Comparison of ENCODE assay signal across 7 cellular contexts in the genomic region with DNA sequence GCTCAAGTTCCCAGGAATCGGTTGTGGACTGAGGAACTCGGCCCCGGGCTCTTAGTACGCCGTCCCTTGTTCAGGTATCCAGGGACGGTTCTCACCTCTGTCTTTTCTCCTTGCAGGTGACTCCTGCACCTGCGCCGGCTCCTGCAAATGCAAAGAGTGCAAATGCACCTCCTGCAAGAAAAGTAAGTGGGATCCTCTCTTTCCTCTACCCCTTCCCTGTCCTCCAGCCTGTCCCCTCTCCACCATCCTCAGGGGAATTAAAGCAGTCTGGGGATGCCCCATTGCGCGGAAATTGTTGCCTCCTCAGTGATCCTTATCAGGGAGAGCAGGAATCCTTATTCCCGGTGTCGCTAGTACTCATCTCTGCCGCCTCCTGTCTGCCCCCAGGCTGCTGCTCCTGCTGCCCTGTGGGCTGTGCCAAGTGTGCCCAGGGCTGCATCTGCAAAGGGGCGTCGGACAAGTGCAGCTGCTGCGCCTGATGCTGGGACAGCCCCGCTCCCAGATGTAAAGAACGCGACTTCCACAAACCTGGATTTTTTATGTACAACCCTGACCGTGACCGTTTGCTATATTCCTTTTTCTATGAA. TPM values are rescaled to one million over a fixed set of nuclear protein-coding genes. Genes with fewer than 3 reads are reported as not detected.
A peak's percentile ranks its signal among the peaks of the same experiment; 100 is the strongest.
DNase-seq lines count a peak whose midpoint lies in the region; ATAC-seq and TF ChIP-seq lines count a peak whose summit lies in the region.

No MANE protein-coding gene starts in this region.

- no peak for TF ChIP-seq POLR2A in Peyer's patch (IDR thresholded peaks at IDR 0.05)

- ATAC-seq in GM23338 = peak; percentile 11

- H3F3A ChIP-seq in GM23338 (replicated peaks; ENCODE audit: low read depth) (peaks cover 14% of the 10 kb centered on the region; the same call in 1 of the 2 replicates), neural cell (ENCODE audit: insufficient read depth, low read length, poor library complexity, severe bottlenecking) (no peaks in the 10 kb centered on the region)

- H3K9me3 ChIP-seq in Peyer's patch (no peaks in the 10 kb centered on the region), endodermal cell (ENCODE audit: control insufficient read depth, low read length) (no peaks in the 10 kb centered on the region), neural cell (ENCODE audit: low read length) (no peaks in the 10 kb centered on the region)

- H3K4me1 ChIP-seq in GM23338 (ENCODE audit: insufficient read depth) (peaks cover 27% of the 10 kb centered on the region), Peyer's patch (peaks cover 0 to 14% (median 7%) of the 10 kb centered on the region in 4 donors), endodermal cell (ENCODE audit: control insufficient read depth, insufficient read depth, low read length) (no peaks in the 10 kb centered on the region)

- H3K4me2 ChIP-seq in GM23338 (peak overlapping the region; percentile 74), neural cell (ENCODE audit: low read length) (no peak overlapping the region)

- H3K27ac Mint-ChIP-seq in GM23338 (no peak overlapping the region), endodermal cell (no peak overlapping the region)

- TF ChIP-seq CTCF in GM23338 (conservative IDR thresholded peaks at IDR 0.05; ENCODE audit: low read depth in 2 of 2) (no peak), Peyer's patch (IDR thresholded peaks at IDR 0.05) (no peak), endodermal cell (conservative IDR thresholded peaks at IDR 0.05) (no peak), neural cell (IDR thresholded peaks at IDR 0.05; ENCODE audit: poor library complexity, severe bottlenecking) (no peak)

- DNase-seq in GM23338 (ENCODE audit: low spot score) (no peak), Peyer's patch (peak in 1 of 3 donors; percentile 60), endodermal cell (peak; percentile 68), germinal center (ENCODE audit: low spot score) (no peak), NCI-H128 (lab: John Stamatoyannopoulos, UW; ENCODE audit: unreplicated experiment) (no peak)
- DNase-seq in effector CD4-positive, alpha-beta T cell = no peak

- peaks cover 81% of the 10 kb centered on the region for H3K27me3 ChIP-seq in GM23338 (ENCODE audit: insufficient read depth)
- H3K27me3 ChIP-seq in Peyer's patch = no peaks in the 10 kb centered on the region
- H3K27me3 ChIP-seq in endodermal cell (ENCODE audit: control insufficient read depth, insufficient read depth, low read length, poor library complexity, severe bottlenecking) = peaks cover 60% of the 10 kb centered on the region
- H3K27me3 ChIP-seq in neural cell (ENCODE audit: insufficient read depth, low read depth, low read length) = peaks cover 59% of the 10 kb centered on the region

- H3K9me3 Mint-ChIP-seq in GM23338 (no peaks in the 10 kb centered on the region), endodermal cell (no peaks in the 10 kb centered on the region)

- peak overlapping the region; percentile 51 for H3K4me3 ChIP-seq in GM23338
- H3K4me3 ChIP-seq in Peyer's patch = peak overlapping the region; percentile 40 to 66 (median 54)
- peak overlapping the region; percentile 83 for H3K4me3 ChIP-seq in endodermal cell (ENCODE audit: low read length)
- H3K4me3 ChIP-seq in neural cell (ENCODE audit: low read length) = peak overlapping the region; percentile 62

- TF ChIP-seq EP300 in neural cell (conservative IDR thresholded peaks at IDR 0.05; ENCODE audit: poor library complexity, severe bottlenecking) = no peak

- H4K20me1 ChIP-seq in GM23338 (replicated peaks; ENCODE audit: insufficient read depth) (no peaks in the 10 kb centered on the region), neural cell (ENCODE audit: insufficient read depth) (no peaks in the 10 kb centered on the region)

- no peak for TF ChIP-seq RAD21 in neural cell (conservative IDR thresholded peaks at IDR 0.05)

- H3K9ac ChIP-seq in endodermal cell (ENCODE audit: extremely low read depth, low read length, poor library complexity, severe bottlenecking) (no peak overlapping the region), neural cell (ENCODE audit: low read length) (no peak overlapping the region)

- 5 to 6% methylated on average over 12 to 21 of the region's 21 CpGs for WGBS in endodermal cell (ENCODE audit: insufficient coverage in 1 of 2, insufficient read length in 1 of 2), 2 experiments

- H3K4me1 Mint-ChIP-seq in GM23338 = peaks cover 34% of the 10 kb centered on the region
- H3K4me1 Mint-ChIP-seq in endodermal cell = peaks cover 18% of the 10 kb centered on the region

- H3K79me2 ChIP-seq in GM23338 (replicated peaks; ENCODE audit: insufficient read depth) (no peaks in the 10 kb centered on the region), neural cell (replicated peaks; ENCODE audit: insufficient read depth, low read length) (no peaks in the 10 kb centered on the region)

- H3K9me2 ChIP-seq in GM23338 (ENCODE audit: insufficient read depth) = no peaks in the 10 kb centered on the region
- H3K9me2 ChIP-seq in neural cell (ENCODE audit: insufficient read depth, low read length) = no peaks in the 10 kb centered on the region

- H3K36me3 ChIP-seq in GM23338 (ENCODE audit: insufficient read depth) (no peaks in the 10 kb centered on the region), Peyer's patch (no peaks in the 10 kb centered on the region), endodermal cell (ENCODE audit: control insufficient read depth, insufficient read depth, low read length) (no peaks in the 10 kb centered on the region), neural cell (ENCODE audit: insufficient read depth, low read length) (no peaks in the 10 kb centered on the region)

- H3K4me3 Mint-ChIP-seq in GM23338 = peak overlapping the region; percentile 89
- H3K4me3 Mint-ChIP-seq in endodermal cell = peak overlapping the region; percentile 61

- peaks cover 43% of the 10 kb centered on the region for H3K27me3 Mint-ChIP-seq in GM23338 (ENCODE audit: insufficient read depth, low read depth, poor library complexity)
- H3K27me3 Mint-ChIP-seq in endodermal cell (ENCODE audit: insufficient read depth) = peaks cover 72% of the 10 kb centered on the region

- H3K36me3 Mint-ChIP-seq in GM23338 (ENCODE audit: low read depth) = peaks cover 9% of the 10 kb centered on the region; the same call in 2 of the 3 replicates
- no peaks in the 10 kb centered on the region for H3K36me3 Mint-ChIP-seq in endodermal cell (ENCODE audit: low read depth)

- peak overlapping the region; percentile 80 for H2AFZ ChIP-seq in GM23338
- H2AFZ ChIP-seq in neural cell (ENCODE audit: low read depth, low read length) = no peak overlapping the region

- H3K27ac ChIP-seq in GM23338 (ENCODE audit: low read depth) (no peak overlapping the region), Peyer's patch (peak overlapping the region; percentile 75 to 93 (median 84)), endodermal cell (ENCODE audit: low read depth, low read length) (no peak overlapping the region), neural cell (ENCODE audit: low read length) (no peak overlapping the region)

TF ChIP-seq in GM23338, 12 proteins besides CTCF, POLR2A, EP300 and RAD21:
- TF ChIP-seq EZH2 (IDR thresholded peaks at IDR 0.05; ENCODE audit: low read depth, unreplicated experiment) = peak; percentile 58
- TF ChIP-seq POLR2AphosphoS5 (IDR thresholded peaks at IDR 0.05; ENCODE audit: low read depth) = no peak
TF ChIP-seq in GM23338: peak in this region for 1.

TF ChIP-seq in neural cell, 6 proteins besides CTCF, POLR2A, EP300 and RAD21 (continues in another document):
- TF ChIP-seq EZH2 (IDR thresholded peaks at IDR 0.05; ENCODE audit: borderline replicate concordance, insufficient read depth, low read length, poor library complexity, severe bottlenecking) = no peak
- no peak for TF ChIP-seq SMC3 (conservative IDR thresholded peaks at IDR 0.05; ENCODE audit: poor library complexity)

RNA-seq across cellular contexts. Expression of a gene that starts 0.6 kb away (rescaled TPM):
- total RNA-seq in GM23338 (2014; rRNA removed; shearing (Covaris generic)) = 8.9 and 13.9 TPM in 2 replicates
- polyA plus RNA-seq in GM23338 (2016; fragmentation: Nextera tagmentation; extraction: Ambion mirVana) (243 and 267 TPM in 2 replicates), neural cell (not detected in 2 replicates)
- total RNA-seq in Peyer's patch (1,000 to 10,000 TPM in 1 of 4 donors, 100 to 1,000 TPM in 1, 10 to 100 TPM in 2; 33.2 to 1,072 (median 216) TPM), endodermal cell (1 to 10 TPM in 1 of 2 donors, not detected in 1; 6.8 TPM)
- 13.3 TPM for polyA plus RNA-seq in endodermal cell (2013, experiment 1 of 2)
- polyA plus RNA-seq in endodermal cell (2013, experiment 2 of 2) = 14.2 TPM
- polyA minus RNA-seq in neural cell = not detected in 2 replicates

RNA-seq across cellular contexts. Expression of a gene that starts 16.6 kb away (rescaled TPM):
- total RNA-seq in GM23338 (2014; rRNA removed; shearing (Covaris generic)) = 13.9 and 31.0 TPM in 2 replicates
- polyA plus RNA-seq in GM23338 (2016; fragmentation: Nextera tagmentation; extraction: Ambion mirVana) (121 and 133 TPM in 2 replicates), neural cell (not detected in 2 replicates)
- total RNA-seq in Peyer's patch (1,000 to 10,000 TPM in 1 of 4 donors, 100 to 1,000 TPM in 1, 10 to 100 TPM in 2; 53.9 to 2,225 (median 195) TPM), endodermal cell (1 to 10 TPM in 1 of 2 donors, not detected in 1; 5.5 TPM)
- 1.8 TPM for polyA plus RNA-seq in endodermal cell (2013, experiment 1 of 2)
- not detected for polyA plus RNA-seq in endodermal cell (2013, experiment 2 of 2)
- polyA minus RNA-seq in neural cell = not detected in 2 replicates

RNA-seq across cellular contexts. Expression of a gene that starts 19.6 kb away (rescaled TPM):
- not detected in 2 replicates for total RNA-seq in GM23338 (2014; rRNA removed; shearing (Covaris generic))
- polyA plus RNA-seq in GM23338 (2016; fragmentation: Nextera tagmentation; extraction: Ambion mirVana) (not detected in 2 replicates), neural cell (1.9 and 8.2 TPM in 2 replicates)
- total RNA-seq in Peyer's patch (not detected), endodermal cell (not detected)
- polyA plus RNA-seq in endodermal cell (2013, experiment 1 of 2) = 2.2 TPM
- 2.6 TPM for polyA plus RNA-seq in endodermal cell (2013, experiment 2 of 2)
- 1.2 TPM in 1 of 2 replicates, not detected in the other for polyA minus RNA-seq in neural cell

RNA-seq across cellular contexts. Expression of a gene that starts 23.5 kb away (rescaled TPM):
- total RNA-seq in GM23338 (2014; rRNA removed; shearing (Covaris generic)) = 1.1 TPM in 1 of 2 replicates, not detected in the other
- polyA plus RNA-seq in GM23338 (2016; fragmentation: Nextera tagmentation; extraction: Ambion mirVana) (4.7 and 6.1 TPM in 2 replicates), neural cell (not detected in 2 replicates)
- total RNA-seq in Peyer's patch (100 to 1,000 TPM in 1 of 4 donors, 10 to 100 TPM in 1, 1 to 10 TPM in 2; 3.5 to 252 (median 11.3) TPM), endodermal cell (not detected)
- 0.78 TPM for polyA plus RNA-seq in endodermal cell (2013, experiment 1 of 2)
- not detected for polyA plus RNA-seq in endodermal cell (2013, experiment 2 of 2)
- polyA minus RNA-seq in neural cell = not detected in 2 replicates

RNA-seq across cellular contexts. Expression of a gene that starts 29.5 kb away (rescaled TPM):
- not detected in 2 replicates for total RNA-seq in GM23338 (2014; rRNA removed; shearing (Covaris generic))
- polyA plus RNA-seq in GM23338 (2016; fragmentation: Nextera tagmentation; extraction: Ambion mirVana) (1.6 and 2.5 TPM in 2 replicates), neural cell (not detected in 2 replicates)
- total RNA-seq in Peyer's patch (100 to 1,000 TPM in 1 of 4 donors, not detected in 3; 102 TPM), endodermal cell (not detected)
- not detected for polyA plus RNA-seq in endodermal cell (2013, experiment 1 of 2)
- polyA plus RNA-seq in endodermal cell (2013, experiment 2 of 2) = not detected
- polyA minus RNA-seq in neural cell = not detected in 2 replicates

Comparison
In these comparisons a context has a peak if more than half of its experiments do, and no peak if none do; other contexts are left out.
1. H3K27ac ChIP-seq: peak in Peyer's patch (4 of 4); none in GM23338 (single experiment), endodermal cell (single experiment) and neural cell (single experiment).
2. Peak in every context shown above with its lines, with median percentiles within 50 percentile points of each other: H3K4me3 ChIP-seq.